ENCODE assay signal across 9 cellular contexts in genomic region chr6:35611235-35611634, GRCh38.
A peak's percentile ranks its signal among the peaks of the same experiment; 100 is the strongest.
DNase-seq lines count a peak whose midpoint lies in the region; ATAC-seq, FAIRE-seq and TF ChIP-seq lines count a peak whose summit lies in the region.
"Had no signal": no experiment of that assay in that cellular context is flagged by ENCODE, and none has a peak within 500 bp of the region (broad histone marks: within the 10 kb centered on the region; RNA-seq: fewer than 3 reads in every experiment).

No MANE protein-coding gene starts in this region.

- H3K9ac ChIP-seq in smooth muscle cell (ENCODE audit: low read depth): no peak overlapping the region

- peak overlapping the region; percentile 49 for H3K4me2 ChIP-seq in smooth muscle cell

- H3K9me3 Mint-ChIP-seq in T-helper 1 cell treated with Interleukin-12 subunit alpha and Interleukin-12 subunit beta and Interleukin-4 antibody, amounts not matched to agents 30 μg/mL and 1 μg/mL, for 36 hours: peaks cover 6% of the 10 kb centered on the region

- no peaks in the 10 kb centered on the region for H3K9me3 ChIP-seq in smooth muscle cell (replicated peaks; ENCODE audit: low read depth)

- peaks cover 20% of the 10 kb centered on the region for H3K4me1 Mint-ChIP-seq in T-helper 1 cell treated with Interleukin-12 subunit alpha and Interleukin-12 subunit beta and Interleukin-4 antibody, amounts not matched to agents 30 μg/mL and 1 μg/mL, for 36 hours (ENCODE audit: low read depth)

- H3K27me3 ChIP-seq in smooth muscle cell (ENCODE audit: low read depth) (no peaks in the 10 kb centered on the region), foreskin keratinocyte (no peaks in the 10 kb centered on the region), H7 (ENCODE audit: control insufficient read depth, insufficient read depth, low read length) (no peaks in the 10 kb centered on the region)

- ATAC-seq in foreskin keratinocyte: no peak

- H3K4me1 ChIP-seq in smooth muscle cell (ENCODE audit: low read depth) (no peaks in the 10 kb centered on the region), foreskin keratinocyte (peaks cover 8% of the 10 kb centered on the region)

- 28% methylated on average over 3 of the region's 3 CpGs for WGBS in smooth muscle cell (ENCODE audit: low lambda C conversion rate)

- H3K4me3 Mint-ChIP-seq in T-helper 1 cell treated with Interleukin-12 subunit alpha and Interleukin-12 subunit beta and Interleukin-4 antibody, amounts not matched to agents 30 μg/mL and 1 μg/mL, for 36 hours: peak overlapping the region; percentile 27

- no peaks in the 10 kb centered on the region for H4K20me1 ChIP-seq in smooth muscle cell (ENCODE audit: low read depth)

- no peak for TF ChIP-seq CTCF in fibroblast of mammary gland (conservative IDR thresholded peaks at IDR 0.05; ENCODE audit: control insufficient read depth, insufficient read depth, low read depth, low read length)
- TF ChIP-seq CTCF in smooth muscle cell (IDR thresholded peaks at IDR 0.05; ENCODE audit: borderline replicate concordance, insufficient read depth, poor library complexity, severe bottlenecking): no peak
- TF ChIP-seq CTCF in foreskin keratinocyte (conservative IDR thresholded peaks at IDR 0.05): no peak

- FAIRE-seq in GM12891 (lab: Jason Lieb, UNC): no peak

- no peaks in the 10 kb centered on the region for H3K79me2 ChIP-seq in smooth muscle cell (ENCODE audit: low read depth)

- H3K27ac ChIP-seq in smooth muscle cell (ENCODE audit: low read depth) (peak overlapping the region; percentile 4), foreskin keratinocyte (no peak overlapping the region)

- TF ChIP-seq POLR2A in GM12891 (IDR thresholded peaks at IDR 0.05; ENCODE audit: low read depth, low read length): no peak

- DNase-seq in EH (ENCODE audit: low read depth): peak; percentile 80
- peak; percentile 47 for DNase-seq in fibroblast of mammary gland (ENCODE audit: low read depth)
- no peak for DNase-seq in smooth muscle cell (lab: John Stamatoyannopoulos, UW; ENCODE audit: unreplicated experiment)
- no peak for DNase-seq in HuH-7 (ENCODE audit: low spot score)
- no peak for DNase-seq in foreskin keratinocyte
- DNase-seq in GM12891 (ENCODE audit: insufficient read length, low spot score): no peak
- no peak for DNase-seq in H7
- DNase-seq: NCI-H1930 had no signal

- no peaks in the 10 kb centered on the region for H3K27me3 Mint-ChIP-seq in T-helper 1 cell treated with Interleukin-12 subunit alpha and Interleukin-12 subunit beta and Interleukin-4 antibody, amounts not matched to agents 30 μg/mL and 1 μg/mL, for 36 hours (ENCODE audit: low read depth)

- H3K4me3 ChIP-seq in fibroblast of mammary gland (ENCODE audit: control insufficient read depth, low read depth, low read length): no peak overlapping the region
- no peak overlapping the region for H3K4me3 ChIP-seq in smooth muscle cell
- no peak overlapping the region for H3K4me3 ChIP-seq in H7 (ENCODE audit: insufficient read depth, low read depth, low read length)

- peak overlapping the region; percentile 67 for H3K27ac Mint-ChIP-seq in T-helper 1 cell treated with Interleukin-12 subunit alpha and Interleukin-12 subunit beta and Interleukin-4 antibody, amounts not matched to agents 30 μg/mL and 1 μg/mL, for 36 hours

- H2AFZ ChIP-seq in smooth muscle cell (ENCODE audit: low read depth): no peak overlapping the region

- no peaks in the 10 kb centered on the region for H3F3A ChIP-seq in smooth muscle cell (ENCODE audit: low read depth)

- no peaks in the 10 kb centered on the region for H3K36me3 ChIP-seq in smooth muscle cell (ENCODE audit: low read depth)
- H3K36me3 ChIP-seq in H7 (replicated peaks; ENCODE audit: control insufficient read depth, insufficient read depth, low read length): no peaks in the 10 kb centered on the region

- peaks cover 51% of the 10 kb centered on the region for H3K36me3 Mint-ChIP-seq in T-helper 1 cell treated with Interleukin-12 subunit alpha and Interleukin-12 subunit beta and Interleukin-4 antibody, amounts not matched to agents 30 μg/mL and 1 μg/mL, for 36 hours (ENCODE audit: low read depth)

TF ChIP-seq in GM12891, 5 proteins besides CTCF, POLR2A, EP300 and RAD21:
- TF ChIP-seq TAF1 (IDR thresholded peaks at IDR 0.05; ENCODE audit: low read depth, low read length) (no peak), PAX5 (IDR thresholded peaks at IDR 0.05; ENCODE audit: insufficient read depth, low read length, severe bottlenecking) (no peak), POU2F2 (IDR thresholded peaks at IDR 0.05; ENCODE audit: low read depth, low read length) (no peak), POLR2AphosphoS5 (IDR thresholded peaks at IDR 0.05; ENCODE audit: low read depth, low read length) (no peak), SPI1 (IDR thresholded peaks at IDR 0.05; ENCODE audit: low read depth, low read length) (no peak)

Comparison
In these comparisons a context has a peak if more than half of its experiments do, and no peak if none do; other contexts are left out.
1. DNase-seq: peak in EH (single experiment) and fibroblast of mammary gland (single experiment); none in smooth muscle cell (single experiment), HuH-7 (single experiment), foreskin keratinocyte (0 of 2), GM12891 (single experiment) and H7 (single experiment).